ENCODE assay signal across 16 cellular contexts in genomic region chr11:128232588-128232987, GRCh38.
DNase-seq lines count a peak whose midpoint lies in the region; ATAC-seq and TF ChIP-seq lines count a peak whose summit lies in the region.
"Had no signal": no experiment of that assay in that cellular context is flagged by ENCODE, and none has a peak within 500 bp of the region (broad histone marks: within the 10 kb centered on the region; RNA-seq: fewer than 3 reads in every experiment).

No MANE protein-coding gene starts in this region.

- H3K27ac ChIP-seq in tibial artery = no peak overlapping the region
- H3K27ac ChIP-seq: heart right ventricle, pancreas, thoracic aorta had no signal

- no peaks in the 10 kb centered on the region for H3K27me3 ChIP-seq in tibial artery
- H3K27me3 ChIP-seq: BE2C, heart right ventricle, pancreas had no signal

- no peaks in the 10 kb centered on the region for H3K27me3 Mint-ChIP-seq in T-helper 1 cell treated with Interleukin-12 subunit alpha and Interleukin-12 subunit beta and Interleukin-4 antibody, amounts not matched to agents 30 μg/mL and 1 μg/mL, for 36 hours (ENCODE audit: low read depth)

- no peak for ATAC-seq in GM21723 (IDR thresholded peaks at IDR 0.05; ENCODE audit: unreplicated experiment)
- ATAC-seq: heart right ventricle, pancreas had no signal

- no peak overlapping the region for H3K4me3 ChIP-seq in tibial artery
- H3K4me3 ChIP-seq: heart right ventricle, pancreas, thoracic aorta had no signal

- H3K36me3 Mint-ChIP-seq in T-helper 1 cell treated with Interleukin-12 subunit alpha and Interleukin-12 subunit beta and Interleukin-4 antibody, amounts not matched to agents 30 μg/mL and 1 μg/mL, for 36 hours (ENCODE audit: low read depth) = peaks cover 3% of the 10 kb centered on the region

- H3K27ac Mint-ChIP-seq in T-helper 1 cell treated with Interleukin-12 subunit alpha and Interleukin-12 subunit beta and Interleukin-4 antibody, amounts not matched to agents 30 μg/mL and 1 μg/mL, for 36 hours = peak overlapping the region; percentile 7

- H3K4me3 Mint-ChIP-seq in T-helper 1 cell treated with Interleukin-12 subunit alpha and Interleukin-12 subunit beta and Interleukin-4 antibody, amounts not matched to agents 30 μg/mL and 1 μg/mL, for 36 hours = no peak overlapping the region

- no peak for TF ChIP-seq CTCF in tibial artery (IDR thresholded peaks at IDR 0.05)

- intact Hi-C loops in tibial artery (cut with DNase I; ENCODE audit: low total_unique reads) = no loop called here

- H3K9me3 Mint-ChIP-seq in T-helper 1 cell treated with Interleukin-12 subunit alpha and Interleukin-12 subunit beta and Interleukin-4 antibody, amounts not matched to agents 30 μg/mL and 1 μg/mL, for 36 hours = no peaks in the 10 kb centered on the region

- peaks cover 12% of the 10 kb centered on the region for H3K4me1 Mint-ChIP-seq in T-helper 1 cell treated with Interleukin-12 subunit alpha and Interleukin-12 subunit beta and Interleukin-4 antibody, amounts not matched to agents 30 μg/mL and 1 μg/mL, for 36 hours (ENCODE audit: low read depth)

- DNase-seq in activated CD8-positive, alpha-beta memory T cell treated with anti-CD3 and anti-CD28 coated beads, Interleukin-2, amount 50 U/mL, for 48 hours = peak; percentile 81
- DNase-seq in middle frontal gyrus (ENCODE audit: extremely low spot score, low spot score) (peak; percentile 8), tibial artery (no peak), pons (ENCODE audit: low spot score) (no peak)
- DNase-seq in stimulated activated CD8-positive, alpha-beta memory T cell treated with anti-CD3 and anti-CD28 coated beads, Interleukin-15, amount 100 ng/mL, for 48 hours (ENCODE audit: low read depth in 2 of 2) = peak; percentile 63 to 72
- DNase-seq: aorta; BE2C; cerebellar nuclear complex; heart right ventricle; NCI-H1436 treated with DMSO at 0.1 percent for 48 hours; NCI-H226; NK-92 treated with Interleukin-12 subunit alpha and Interleukin-12 subunit beta, amount 100 ng/mL, for 24 hours; pancreas had no signal

- no peaks in the 10 kb centered on the region for H3K4me1 ChIP-seq in tibial artery
- H3K4me1 ChIP-seq: pancreas had no signal

- no peaks in the 10 kb centered on the region for H3K36me3 ChIP-seq in tibial artery
- H3K36me3 ChIP-seq: BE2C, heart right ventricle, pancreas, thoracic aorta had no signal

- H3K9me3 ChIP-seq in tibial artery = no peaks in the 10 kb centered on the region
- H3K9me3 ChIP-seq: BE2C, heart right ventricle, pancreas, thoracic aorta had no signal

Comparison
In these comparisons a context has a peak if more than half of its experiments do, and no peak if none do; other contexts are left out.
1. DNase-seq: peak in activated CD8-positive, alpha-beta memory T cell treated with anti-CD3 and anti-CD28 coated beads, Interleukin-2, amount 50 U/mL, for 48 hours (single experiment), middle frontal gyrus (single experiment) and stimulated activated CD8-positive, alpha-beta memory T cell treated with anti-CD3 and anti-CD28 coated beads, Interleukin-15, amount 100 ng/mL, for 48 hours (2 of 2); none in tibial artery (0 of 2) and pons (single experiment).